Comparison of ENCODE assay signal across 1 cellular context in the genomic region with DNA sequence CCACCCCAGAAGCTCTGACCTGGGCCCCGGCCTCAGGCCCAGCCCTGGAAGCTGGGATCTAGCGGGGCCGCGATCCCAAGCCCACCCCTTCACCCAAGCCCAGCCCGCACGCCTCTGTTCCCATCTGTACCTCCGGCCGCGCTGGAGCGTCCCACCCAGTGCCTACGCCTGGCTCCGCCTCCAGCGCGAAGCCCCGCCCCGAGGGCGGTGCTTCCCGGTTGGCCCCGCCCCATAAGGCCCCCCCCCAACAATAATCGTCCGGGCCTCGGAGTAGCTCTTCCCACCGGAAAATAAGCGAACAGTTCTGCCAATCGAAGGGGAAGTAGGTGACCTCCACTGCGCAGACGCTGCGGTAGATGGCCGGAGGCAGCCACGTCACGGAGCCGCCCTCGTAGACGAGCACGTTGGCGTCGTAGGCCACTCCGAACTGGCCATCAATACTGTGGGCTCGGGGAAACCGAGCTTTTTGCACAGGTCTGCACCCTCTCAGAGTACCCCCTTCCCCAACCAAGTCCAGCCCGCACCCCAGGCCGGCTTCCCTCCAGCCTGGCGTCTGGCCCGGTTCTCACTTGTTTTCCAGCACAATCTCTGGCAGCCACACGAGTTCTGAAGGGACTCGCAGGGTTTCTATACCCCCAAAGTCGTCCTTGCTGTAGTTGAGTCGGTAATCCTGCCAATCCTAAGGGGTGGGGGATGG.
TF ChIP-seq lines count a peak whose summit lies in the region.

No MANE protein-coding gene starts in this region.

TF ChIP-seq in SK-N-SH, 30 proteins besides CTCF, POLR2A, EP300 and RAD21 (continued from another document):
- TF ChIP-seq SMC3 (IDR thresholded peaks at IDR 0.05; ENCODE audit: low read depth, low read length) (no peak), MAX (IDR thresholded peaks at IDR 0.05; ENCODE audit: low read depth) (no peak), POLR2AphosphoS5 (IDR thresholded peaks at IDR 0.05; ENCODE audit: low read depth, low read length) (no peak), RFX5 (IDR thresholded peaks at IDR 0.05; ENCODE audit: low read length) (no peak), FOSL2 (IDR thresholded peaks at IDR 0.05; ENCODE audit: borderline replicate concordance, low read depth) (no peak), TCF12 (IDR thresholded peaks at IDR 0.05) (no peak)
